Comparison of ENCODE assay signal across 11 cellular contexts in the genomic region with DNA sequence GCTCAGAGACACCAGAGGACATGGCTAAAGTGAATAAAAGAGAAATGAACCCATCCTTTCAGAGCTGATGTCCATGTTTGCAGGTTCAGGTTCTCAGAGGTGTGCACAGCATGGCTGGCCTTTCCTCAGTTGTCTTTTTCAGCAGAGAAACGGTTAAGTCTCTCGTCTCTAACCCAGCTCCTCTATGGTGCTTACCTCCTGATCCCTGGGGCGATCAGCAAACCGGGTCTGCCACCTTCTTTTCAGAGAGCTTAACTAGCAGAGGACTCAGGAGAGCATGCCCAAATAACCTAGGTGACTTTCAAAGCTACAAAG. TPM values are rescaled to one million over a fixed set of nuclear protein-coding genes. Genes with fewer than 3 reads are reported as not detected.
DNase-seq lines count a peak whose midpoint lies in the region; ATAC-seq and TF ChIP-seq lines count a peak whose summit lies in the region.
"Had no signal": no experiment of that assay in that cellular context is flagged by ENCODE, and none has a peak within 500 bp of the region (broad histone marks: within the 10 kb centered on the region; RNA-seq: fewer than 3 reads in every experiment).

No MANE protein-coding gene starts in this region.

- peaks cover 7 to 11% of the 10 kb centered on the region in 2 donors for H3K36me3 Mint-ChIP-seq in CD14-positive monocyte

- intact Hi-C loops in CD14-positive monocyte (cut with micrococcal nuclease): loop anchor here in 1 of 2 donors (2.0 to 10.0 kb wide), 2 partner anchors 14 to 272 kb away; no protein-coding TSS in a partner anchor
- intact Hi-C loops in PC-3 (cut with micrococcal nuclease): loop anchor here (10.0 kb wide), 1 partner anchor 542 kb away; no protein-coding TSS in a partner anchor

- H3K27ac ChIP-seq in PC-3 (ENCODE audit: low read length) (no peak overlapping the region), foreskin keratinocyte (no peak overlapping the region)
- H3K27ac ChIP-seq: C4-2B, hepatocyte had no signal

- no TSS peak for BruUV-seq in PC-3 (replicated peaks; lab: Mats Ljungman, UMichigan)

- no peaks in the 10 kb centered on the region for H3K79me2 ChIP-seq in PC-3 (ENCODE audit: low read length)
- H3K79me2 ChIP-seq: hepatocyte had no signal

- ATAC-seq in PC-3: no peak
- peak; percentile 22 for ATAC-seq in foreskin keratinocyte
- ATAC-seq: HCT116 had no signal

- H3K27me3 Mint-ChIP-seq in CD14-positive monocyte (ENCODE audit: low read depth in 3 of 3): no peaks in the 10 kb centered on the region

- H3K36me3 ChIP-seq in PC-3 (ENCODE audit: low read depth, low read length): no peaks in the 10 kb centered on the region

- peak overlapping the region; percentile 56; the same call in 1 of the 2 replicates for H2AFZ ChIP-seq in PC-3 (ENCODE audit: low read length)
- H2AFZ ChIP-seq: hepatocyte had no signal

- POLR2A ChIA-PET in PC-3 (lab: Charles Lee; ENCODE audit: unreplicated experiment): no interaction called here

- CTCF ChIA-PET in PC-3 (lab: Charles Lee): no interaction called here

- peaks cover 6% of the 10 kb centered on the region for H3K4me1 ChIP-seq in PC-3 (ENCODE audit: insufficient read depth, low read length)
- no peaks in the 10 kb centered on the region for H3K4me1 ChIP-seq in foreskin keratinocyte

- H3K27ac Mint-ChIP-seq in CD14-positive monocyte: peak overlapping the region; percentile 97 to 100 (median 99)

- no peaks in the 10 kb centered on the region for H3K9me2 ChIP-seq in PC-3 (replicated peaks; ENCODE audit: low read length)

- TF ChIP-seq CTCF in CD14-positive monocyte (IDR thresholded peaks at IDR 0.05) (no peak), PC-3 (conservative IDR thresholded peaks at IDR 0.05; ENCODE audit: low read depth, low read length) (no peak), foreskin keratinocyte (conservative IDR thresholded peaks at IDR 0.05) (no peak)

- DNase-seq in CD14-positive monocyte (ENCODE audit: low spot score) (no peak), PC-3 (no peak), foreskin keratinocyte (no peak), islet precursor cell (no peak), D341Med (ENCODE audit: low spot score) (no peak), NCI-H69 (lab: John Stamatoyannopoulos, UW) (no peak)
- DNase-seq in central memory CD4-positive, alpha-beta T cell: no peak

- peak overlapping the region; percentile 68 to 86 for H3K4me3 Mint-ChIP-seq in CD14-positive monocyte

- H3K27me3 ChIP-seq in PC-3 (ENCODE audit: low read length) (peaks cover 48% of the 10 kb centered on the region), foreskin keratinocyte (no peaks in the 10 kb centered on the region)
- H3K27me3 ChIP-seq: hepatocyte had no signal

- no peaks in the 10 kb centered on the region for H3K9me3 Mint-ChIP-seq in CD14-positive monocyte

- H3K9me3 ChIP-seq in PC-3 (ENCODE audit: low read length): no peaks in the 10 kb centered on the region

- H3K4me2 ChIP-seq in PC-3 (ENCODE audit: low read length): peak overlapping the region; percentile 53; the same call in 1 of the 2 replicates
- H3K4me2 ChIP-seq: hepatocyte had no signal

- no peaks in the 10 kb centered on the region for H4K20me1 ChIP-seq in PC-3 (ENCODE audit: low read length)

- peak overlapping the region; percentile 18; the same call in 1 of the 2 replicates for H3K4me3 ChIP-seq in PC-3 (ENCODE audit: low read length)
- H3K4me3 ChIP-seq: hepatocyte had no signal

- H3F3A ChIP-seq in PC-3 (ENCODE audit: low read length, unreplicated experiment): no peaks in the 10 kb centered on the region

- peak; percentile 74 for TF ChIP-seq POLR2A in GM19099 (IDR thresholded peaks at IDR 0.05; ENCODE audit: extremely low read depth, insufficient read length, low read depth)

- peaks cover 65% of the 10 kb centered on the region for H3K4me1 Mint-ChIP-seq in CD14-positive monocyte

- no peak overlapping the region for H3K9ac ChIP-seq in PC-3 (ENCODE audit: low read length)

RNA-seq across cellular contexts. Expression of a gene that starts 0.2 kb away (rescaled TPM):
- polyA plus RNA-seq in CD14-positive monocyte (1 to 10 TPM; 9.0 to 9.8 TPM), foreskin keratinocyte (not detected in 2 replicates)
- total RNA-seq in PC-3 (2014; rRNA removed) (not detected in 2 replicates), foreskin keratinocyte (not detected in 2 replicates)
